16 cellular contexts compared by ENCODE assay signal in the genomic region with DNA sequence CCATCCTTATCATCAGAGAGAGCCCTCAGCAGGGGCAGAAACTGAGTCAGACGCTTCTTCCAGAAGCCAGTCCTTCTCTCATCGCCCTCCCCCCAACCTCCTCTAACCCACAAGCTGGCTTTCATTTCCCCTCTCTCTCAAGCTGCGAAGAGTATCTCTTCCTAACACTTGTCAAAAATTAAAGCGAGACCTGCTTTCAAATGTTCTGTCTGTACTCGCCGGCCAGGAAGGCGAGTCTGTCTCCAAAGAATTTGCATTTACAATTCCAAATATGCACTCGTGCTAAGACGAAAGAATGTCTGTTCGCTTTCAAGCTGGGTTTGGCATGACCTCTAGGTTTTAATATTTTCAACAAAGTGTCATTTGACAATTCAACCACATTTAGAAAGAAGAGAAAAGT.
DNase-seq lines count a peak whose midpoint lies in the region; ATAC-seq and TF ChIP-seq lines count a peak whose summit lies in the region.
"Had no signal": no experiment of that assay in that cellular context is flagged by ENCODE, and none has a peak within 500 bp of the region (broad histone marks: within the 10 kb centered on the region; RNA-seq: fewer than 3 reads in every experiment).

No MANE protein-coding gene starts in this region.

- H3K9me3 ChIP-seq in thymus (ENCODE audit: control insufficient read depth), result no peaks in the 10 kb centered on the region
- H3K9me3 ChIP-seq in PC-3 (ENCODE audit: low read length), result no peaks in the 10 kb centered on the region
- H3K9me3 ChIP-seq: A549, testis had no signal

- H3F3A ChIP-seq in PC-3 (ENCODE audit: low read length, unreplicated experiment), result no peaks in the 10 kb centered on the region

- H3K4me3 ChIP-seq in thymus (ENCODE audit: low read length) (no peak overlapping the region), PC-3 (ENCODE audit: low read length) (no peak overlapping the region)
- H3K4me3 ChIP-seq: A549, testis had no signal

- no peak overlapping the region for H2AFZ ChIP-seq in PC-3 (ENCODE audit: low read length)

- no peaks in the 10 kb centered on the region for H3K9me3 Mint-ChIP-seq in activated T-cell treated with anti-CD3 and anti-CD28 coated beads, Interleukin-2, amount 50 U/mL, for 72 hours
- H3K9me3 Mint-ChIP-seq in activated T-cell treated with anti-CD3 and anti-CD28 coated beads, Interleukin-2, amount 50 U/mL, for 24 hours, result no peaks in the 10 kb centered on the region
- H3K9me3 Mint-ChIP-seq in activated T-helper 17 cell treated with anti-CD3 and anti-CD28 coated beads, Interleukin-2, amount 50 U/mL, for 72 hours, result no peaks in the 10 kb centered on the region
- H3K9me3 Mint-ChIP-seq: H9 had no signal

- peak overlapping the region; percentile 18 for H3K27ac ChIP-seq in thymus (ENCODE audit: low read depth)
- no peak overlapping the region for H3K27ac ChIP-seq in PC-3 (ENCODE audit: low read length)
- H3K27ac ChIP-seq: A549, testis had no signal

- ATAC-seq in activated T-cell treated with anti-CD3 and anti-CD28 coated beads, Interleukin-2, amount 50 U/mL, for 72 hours (replicated peaks in 1 of 2), result no peak
- ATAC-seq in activated T-helper 17 cell treated with anti-CD3 and anti-CD28 coated beads, Interleukin-2, amount 50 U/mL, for 72 hours (replicated peaks), result no peak
- ATAC-seq in PC-3, result no peak
- ATAC-seq: naive thymus-derived CD8-positive, alpha-beta T cell had no signal

- CTCF ChIA-PET in PC-3 (lab: Charles Lee), result interaction anchor here (0.5 to 0.8 kb wide), 4 partner anchors 16 to 1755 kb away, joined by 3 to 5 read pairs (median 4); no protein-coding TSS in a partner anchor

- no peaks in the 10 kb centered on the region for H3K79me2 ChIP-seq in PC-3 (ENCODE audit: low read length)

- no TSS peak for BruUV-seq in PC-3 (replicated peaks; lab: Mats Ljungman, UMichigan)

- H3K36me3 Mint-ChIP-seq in activated T-cell treated with anti-CD3 and anti-CD28 coated beads, Interleukin-2, amount 50 U/mL, for 72 hours (ENCODE audit: insufficient read depth in 2 of 2), result no peaks in the 10 kb centered on the region
- no peaks in the 10 kb centered on the region for H3K36me3 Mint-ChIP-seq in activated T-cell treated with anti-CD3 and anti-CD28 coated beads, Interleukin-2, amount 50 U/mL, for 24 hours (ENCODE audit: low read depth)
- no peaks in the 10 kb centered on the region for H3K36me3 Mint-ChIP-seq in activated T-helper 17 cell treated with anti-CD3 and anti-CD28 coated beads, Interleukin-2, amount 50 U/mL, for 72 hours (ENCODE audit: low read depth)
- H3K36me3 Mint-ChIP-seq: activated naive CD4-positive, alpha-beta T cell treated with anti-CD3 and anti-CD28 coated beads, Interleukin-2, amount 50 U/mL, for 72 hours; naive thymus-derived CD8-positive, alpha-beta T cell had no signal

- peak overlapping the region; percentile 50 to 54 for H3K4me3 Mint-ChIP-seq in activated T-cell treated with anti-CD3 and anti-CD28 coated beads, Interleukin-2, amount 50 U/mL, for 72 hours
- H3K4me3 Mint-ChIP-seq in activated T-cell treated with anti-CD3 and anti-CD28 coated beads, Interleukin-2, amount 50 U/mL, for 24 hours, result no peak overlapping the region
- H3K4me3 Mint-ChIP-seq in activated T-helper 17 cell treated with anti-CD3 and anti-CD28 coated beads, Interleukin-2, amount 50 U/mL, for 72 hours, result peak overlapping the region; percentile 37
- H3K4me3 Mint-ChIP-seq: H9; naive thymus-derived CD8-positive, alpha-beta T cell had no signal

- no peaks in the 10 kb centered on the region for H4K20me1 ChIP-seq in PC-3 (ENCODE audit: low read length)

- H3K27me3 Mint-ChIP-seq in activated T-cell treated with anti-CD3 and anti-CD28 coated beads, Interleukin-2, amount 50 U/mL, for 72 hours (ENCODE audit: low read depth), result peaks cover 32% of the 10 kb centered on the region
- peaks cover 23% of the 10 kb centered on the region for H3K27me3 Mint-ChIP-seq in activated T-cell treated with anti-CD3 and anti-CD28 coated beads, Interleukin-2, amount 50 U/mL, for 24 hours
- H3K27me3 Mint-ChIP-seq in activated T-helper 17 cell treated with anti-CD3 and anti-CD28 coated beads, Interleukin-2, amount 50 U/mL, for 72 hours, result peaks cover 4% of the 10 kb centered on the region

- no peaks in the 10 kb centered on the region for H3K4me1 ChIP-seq in thymus (ENCODE audit: control insufficient read depth, insufficient read depth, low read length)
- H3K4me1 ChIP-seq in PC-3 (ENCODE audit: insufficient read depth, low read length), result 0 out of 2 replicates have a peak, but pooled peaks cover under 1% of the 10 kb centered on the region
- H3K4me1 ChIP-seq: A549, testis had no signal

- no peaks in the 10 kb centered on the region for H3K9me2 ChIP-seq in PC-3 (replicated peaks; ENCODE audit: low read length)

- no peak for TF ChIP-seq CTCF in PC-3 (conservative IDR thresholded peaks at IDR 0.05; ENCODE audit: low read depth, low read length)

- no peaks in the 10 kb centered on the region for H3K36me3 ChIP-seq in thymus (ENCODE audit: control insufficient read depth, insufficient read depth)
- H3K36me3 ChIP-seq in PC-3 (ENCODE audit: low read depth, low read length), result no peaks in the 10 kb centered on the region

- POLR2A ChIA-PET in PC-3 (lab: Charles Lee; ENCODE audit: unreplicated experiment), result no interaction called here

- intact Hi-C loops in PC-3 (cut with micrococcal nuclease), result no loop called here

- 8% methylated on average over 10 of the region's 10 CpGs for WGBS in thymus

- no peak overlapping the region for H3K9ac ChIP-seq in PC-3 (ENCODE audit: low read length)

- DNase-seq in activated T-cell treated with anti-CD3 and anti-CD28 coated beads, Interleukin-2, amount 50 U/mL, for 72 hours, result no peak
- DNase-seq in activated T-cell treated with anti-CD3 and anti-CD28 coated beads, Interleukin-2, amount 50 U/mL, for 24 hours, result no peak
- DNase-seq in iPS-NIHi11 (ENCODE audit: low spot score) (peak; percentile 3), PC-3 (no peak), putamen (ENCODE audit: low spot score) (no peak), HT-29 (ENCODE audit: low spot score) (no peak)
- DNase-seq: activated CD8-positive, alpha-beta memory T cell treated with anti-CD3 and anti-CD28 coated beads for 24 hours; DMS79; NCI-H226 had no signal

- no peak overlapping the region for H3K27ac Mint-ChIP-seq in activated T-cell treated with anti-CD3 and anti-CD28 coated beads, Interleukin-2, amount 50 U/mL, for 72 hours
- no peak overlapping the region for H3K27ac Mint-ChIP-seq in activated T-cell treated with anti-CD3 and anti-CD28 coated beads, Interleukin-2, amount 50 U/mL, for 24 hours
- H3K27ac Mint-ChIP-seq in activated T-helper 17 cell treated with anti-CD3 and anti-CD28 coated beads, Interleukin-2, amount 50 U/mL, for 72 hours, result no peak overlapping the region
- H3K27ac Mint-ChIP-seq: activated naive CD4-positive, alpha-beta T cell treated with anti-CD3 and anti-CD28 coated beads, Interleukin-2, amount 50 U/mL, for 72 hours; H9; naive thymus-derived CD8-positive, alpha-beta T cell had no signal

- H3K27me3 ChIP-seq in thymus (ENCODE audit: control insufficient read depth, insufficient read depth), result no peaks in the 10 kb centered on the region
- no peaks in the 10 kb centered on the region for H3K27me3 ChIP-seq in PC-3 (ENCODE audit: low read length)
- H3K27me3 ChIP-seq: testis had no signal

- peaks cover 17% of the 10 kb centered on the region for H3K4me1 Mint-ChIP-seq in activated T-cell treated with anti-CD3 and anti-CD28 coated beads, Interleukin-2, amount 50 U/mL, for 72 hours (ENCODE audit: low read depth)
- peaks cover 10% of the 10 kb centered on the region for H3K4me1 Mint-ChIP-seq in activated T-cell treated with anti-CD3 and anti-CD28 coated beads, Interleukin-2, amount 50 U/mL, for 24 hours (ENCODE audit: low read depth)
- peaks cover 9% of the 10 kb centered on the region for H3K4me1 Mint-ChIP-seq in activated T-helper 17 cell treated with anti-CD3 and anti-CD28 coated beads, Interleukin-2, amount 50 U/mL, for 72 hours

- H3K4me2 ChIP-seq in PC-3 (ENCODE audit: low read length), result no peak overlapping the region
- H3K4me2 ChIP-seq: A549 had no signal
